Comparison of ENCODE assay signal across 21 cellular contexts in the genomic region with DNA sequence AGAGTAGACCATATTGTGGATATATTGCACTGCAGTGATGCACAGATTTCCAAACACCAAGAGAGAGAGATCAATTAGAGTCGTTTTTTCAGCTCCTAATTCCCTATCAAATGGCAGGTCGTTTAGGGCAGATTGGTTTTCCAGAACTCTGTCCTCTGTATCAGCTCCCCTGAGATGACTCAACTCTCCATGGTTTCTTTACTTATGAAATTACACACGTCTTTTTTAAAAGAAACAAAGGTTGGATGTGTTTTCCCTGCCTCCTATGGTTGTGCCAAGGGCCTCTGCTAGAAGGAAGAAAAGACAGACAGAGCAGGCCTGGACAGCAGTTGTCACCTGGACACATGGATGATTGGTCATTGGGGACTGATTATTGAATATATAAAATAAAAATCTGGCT.
DNase-seq lines count a peak whose midpoint lies in the region; ATAC-seq, FAIRE-seq and TF ChIP-seq lines count a peak whose summit lies in the region.
"Had no signal": no experiment of that assay in that cellular context is flagged by ENCODE, and none has a peak within 500 bp of the region (broad histone marks: within the 10 kb centered on the region; RNA-seq: fewer than 3 reads in every experiment).

No MANE protein-coding gene starts in this region.

- TF ChIP-seq RAD21 in A549 (conservative IDR thresholded peaks at IDR 0.05 in 1 of 2, IDR thresholded peaks at IDR 0.05 in 1 of 2) = no peak

- no peaks in the 10 kb centered on the region for H3K27me3 Mint-ChIP-seq in WTC11 (ENCODE audit: low read depth)
- H3K27me3 Mint-ChIP-seq: B cell had no signal

- H3K4me3 ChIP-seq in A549 (no peak overlapping the region), fibroblast of pulmonary artery (replicated peaks; ENCODE audit: low read depth, low read length) (no peak overlapping the region), kidney (ENCODE audit: low read length in 2 of 2) (no peak overlapping the region)

- H3K4me1 ChIP-seq in A549 = peaks cover 44% of the 10 kb centered on the region
- no peaks in the 10 kb centered on the region for H3K4me1 ChIP-seq in kidney (ENCODE audit: control insufficient read depth in 1 of 2, insufficient read depth in 1 of 2, low read depth in 1 of 2, low read length in 2 of 2)

- H3K4me3 Mint-ChIP-seq in WTC11 = no peak overlapping the region
- H3K4me3 Mint-ChIP-seq: B cell, CD14-positive monocyte had no signal

- WGBS in A549 (ENCODE audit: missing lambda C conversion rate) = 13% methylated on average over 3 of the region's 3 CpGs

- POLR2A ChIA-PET in A549 (lab: Yijun Ruan, JAX) (no interaction called here), WTC11 (lab: Charles Lee) (no interaction called here)

- peak in 1 of 2 experiments; percentile 28 for DNase-seq in A549 (ENCODE audit: low read depth in 1 of 2, low spot score in 1 of 2)
- peak; percentile 4 for DNase-seq in LHCN-M2 (ENCODE audit: low read depth)
- DNase-seq in amniotic epithelial cell (ENCODE audit: low read depth) = peak; percentile 7
- peak; percentile 16 for DNase-seq in fibroblast of pulmonary artery (ENCODE audit: low read depth)
- no peak for DNase-seq in WTC11 (ENCODE audit: low spot score)
- no peak for DNase-seq in kidney
- DNase-seq in ACHN = no peak
- DNase-seq: DMS79, H7, KG1, MV-4-11, NCI-H187, NCI-H446, NCI-H526 treated with DMSO at 0.1 percent for 48 hours had no signal

- peaks cover 4% of the 10 kb centered on the region; the same call in 1 of the 2 replicates for H3K9me3 Mint-ChIP-seq in WTC11

- no peak for TF ChIP-seq CTCF in A549 (IDR thresholded peaks at IDR 0.05)
- no peak for TF ChIP-seq CTCF in fibroblast of pulmonary artery (IDR thresholded peaks at IDR 0.05; ENCODE audit: low read length, missing control alignments)
- TF ChIP-seq CTCF in WTC11 (IDR thresholded peaks at IDR 0.05) = no peak
- TF ChIP-seq CTCF in kidney (IDR thresholded peaks at IDR 0.05; ENCODE audit: borderline replicate concordance, extremely low read depth, insufficient read depth) = no peak

- FAIRE-seq in A549 (lab: Jason Lieb, UNC) = no peak
- FAIRE-seq in kidney (lab: Jason Lieb, UNC) = no peak
- FAIRE-seq: D721Med had no signal

- CTCF ChIA-PET in A549 (lab: Yijun Ruan, JAX) = no interaction called here
- CTCF ChIA-PET in WTC11 (lab: Charles Lee) = no interaction called here

- no peaks in the 10 kb centered on the region for H3K36me3 Mint-ChIP-seq in WTC11
- H3K36me3 Mint-ChIP-seq: CD14-positive monocyte had no signal

- TF ChIP-seq EP300 in A549 (IDR thresholded peaks at IDR 0.05) = no peak

- no peak for TF ChIP-seq POLR2A in A549 (IDR thresholded peaks at IDR 0.05; ENCODE audit: low read length)

- H3K36me3 ChIP-seq in kidney (ENCODE audit: control insufficient read depth in 1 of 2, insufficient read depth in 2 of 2, low read length in 2 of 2) = no peaks in the 10 kb centered on the region

- ATAC-seq in A549 (peak in 1 of 2 experiments; percentile 25; a peak in 1 of 6 replicates), WTC11 (no peak), HG03520 (IDR thresholded peaks at IDR 0.05; ENCODE audit: unreplicated experiment) (no peak)
- ATAC-seq: Panc1, SK-N-SH treated with all-trans-retinoic acid at 6 μM for 48 hours had no signal

- H3K27ac Mint-ChIP-seq in WTC11 = no peak overlapping the region
- H3K27ac Mint-ChIP-seq: B cell had no signal

- peak overlapping the region; percentile 34 for H3K4me2 ChIP-seq in A549

- H3K9me3 ChIP-seq in A549 = no peaks in the 10 kb centered on the region
- H3K9me3 ChIP-seq in kidney (ENCODE audit: control insufficient read depth in 1 of 2, low read length in 2 of 2) = no peaks in the 10 kb centered on the region

- intact Hi-C loops in kidney (cut with DNase I) = no loop called here

- peaks cover 4% of the 10 kb centered on the region; the same call in 1 of the 2 replicates for H3K4me1 Mint-ChIP-seq in WTC11
- H3K4me1 Mint-ChIP-seq: B cell, CD14-positive monocyte had no signal

- no peak overlapping the region for H3K9ac ChIP-seq in kidney (ENCODE audit: low read length in 2 of 2)

- H3K27ac ChIP-seq in A549 = peak overlapping the region; percentile 61 to 83
- no peak overlapping the region for H3K27ac ChIP-seq in kidney (ENCODE audit: low read depth in 2 of 2, low read length in 2 of 2)
- H3K27ac ChIP-seq: HL-60 had no signal

- in situ Hi-C loops in ACHN (cut with HindIII; ENCODE audit: low pct_ligation_motif_present, low pct_unique_long_range_greater_than_20kb, low sequenced_read_pairs) = no loop called here

TF ChIP-seq in A549, 52 proteins besides CTCF, POLR2A, EP300 and RAD21:
- TF ChIP-seq FOSB (CRISPR knock-in tag; IDR thresholded peaks at IDR 0.05) (no peak), HDAC2 (IDR thresholded peaks at IDR 0.05) (no peak), EHMT2 (IDR thresholded peaks at IDR 0.05; ENCODE audit: low read depth) (no peak), ESRRA (IDR thresholded peaks at IDR 0.05; ENCODE audit: borderline replicate concordance, low read length) (no peak), ZFP36 (IDR thresholded peaks at IDR 0.05; ENCODE audit: borderline replicate concordance, partially characterized antibody) (no peak), POLR2AphosphoS2 (conservative IDR thresholded peaks at IDR 0.05; ENCODE audit: low read length) (no peak), ZC3H11A (IDR thresholded peaks at IDR 0.05) (no peak), TFCP2L1 (CRISPR knock-in tag; IDR thresholded peaks at IDR 0.05) (no peak), MAZ (IDR thresholded peaks at IDR 0.05; ENCODE audit: borderline replicate concordance, low read depth, low read length) (no peak), FOXS1 (CRISPR knock-in tag; IDR thresholded peaks at IDR 0.05) (no peak), RCOR1 (IDR thresholded peaks at IDR 0.05; ENCODE audit: low read depth, low read length) (no peak), NPAS2 (CRISPR knock-in tag; IDR thresholded peaks at IDR 0.05; ENCODE audit: borderline replicate concordance) (no peak), CBX8 (IDR thresholded peaks at IDR 0.05) (no peak)
- TF ChIP-seq, protein P1, sequence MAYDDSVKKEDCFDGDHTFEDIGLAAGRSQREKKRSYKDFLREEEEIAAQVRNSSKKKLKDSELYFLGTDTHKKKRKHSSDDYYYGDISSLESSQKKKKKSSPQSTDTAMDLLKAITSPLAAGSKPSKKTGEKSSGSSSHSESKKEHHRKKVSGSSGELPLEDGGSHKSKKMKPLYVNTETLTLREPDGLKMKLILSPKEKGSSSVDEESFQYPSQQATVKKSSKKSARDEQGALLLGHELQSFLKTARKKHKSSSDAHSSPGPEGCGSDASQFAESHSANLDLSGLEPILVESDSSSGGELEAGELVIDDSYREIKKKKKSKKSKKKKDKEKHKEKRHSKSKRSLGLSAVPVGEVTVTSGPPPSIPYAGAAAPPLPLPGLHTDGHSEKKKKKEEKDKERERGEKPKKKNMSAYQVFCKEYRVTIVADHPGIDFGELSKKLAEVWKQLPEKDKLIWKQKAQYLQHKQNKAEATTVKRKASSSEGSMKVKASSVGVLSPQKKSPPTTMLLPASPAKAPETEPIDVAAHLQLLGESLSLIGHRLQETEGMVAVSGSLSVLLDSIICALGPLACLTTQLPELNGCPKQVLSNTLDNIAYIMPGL (CRISPR knock-in tag; IDR thresholded peaks at IDR 0.05; ENCODE audit: borderline replicate concordance) = no peak

TF ChIP-seq in WTC11, 78 proteins besides CTCF, POLR2A, EP300 and RAD21 (continues in another document):
- TF ChIP-seq, protein P2, sequence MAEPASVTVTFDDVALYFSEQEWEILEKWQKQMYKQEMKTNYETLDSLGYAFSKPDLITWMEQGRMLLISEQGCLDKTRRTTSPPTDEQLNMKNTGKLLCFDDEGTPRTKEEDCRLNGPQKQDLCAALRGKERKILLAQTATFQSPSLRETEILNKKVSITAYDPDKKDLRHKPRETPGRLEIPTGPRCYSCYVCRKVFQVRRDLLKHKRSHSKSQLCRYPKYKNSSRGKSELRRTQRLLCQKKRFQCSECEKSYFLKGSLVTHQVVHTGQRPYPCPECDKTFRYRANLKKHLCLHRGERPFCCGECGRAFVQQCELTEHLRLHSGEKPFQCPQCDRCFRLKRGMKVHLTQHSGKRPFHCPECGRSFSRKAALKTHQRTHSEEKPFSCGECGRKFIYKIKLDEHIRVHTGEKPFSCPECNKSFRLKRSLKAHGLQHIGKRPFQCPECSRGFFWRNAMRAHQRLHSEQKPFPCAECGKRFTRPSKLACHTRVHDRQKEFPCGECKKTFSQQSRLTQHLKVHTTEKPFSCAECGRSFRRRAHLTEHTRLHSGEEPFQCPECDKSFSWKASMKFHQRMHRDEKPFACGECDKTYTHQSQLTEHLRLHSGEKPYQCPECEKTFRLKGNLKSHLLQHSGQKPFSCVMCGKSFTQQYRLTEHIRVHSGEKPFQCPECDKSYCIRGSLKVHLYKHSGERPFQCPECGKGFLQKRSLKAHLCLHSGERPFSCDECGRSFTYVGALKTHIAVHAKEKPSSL (CRISPR knock-in tag; conservative IDR thresholded peaks at IDR 0.05) = no peak
- TF ChIP-seq TEAD4 (CRISPR knock-in tag; IDR thresholded peaks at IDR 0.05) (no peak), FOXJ3 (CRISPR knock-in tag; IDR thresholded peaks at IDR 0.05; ENCODE audit: borderline replicate concordance) (no peak)
- TF ChIP-seq, protein P3, sequence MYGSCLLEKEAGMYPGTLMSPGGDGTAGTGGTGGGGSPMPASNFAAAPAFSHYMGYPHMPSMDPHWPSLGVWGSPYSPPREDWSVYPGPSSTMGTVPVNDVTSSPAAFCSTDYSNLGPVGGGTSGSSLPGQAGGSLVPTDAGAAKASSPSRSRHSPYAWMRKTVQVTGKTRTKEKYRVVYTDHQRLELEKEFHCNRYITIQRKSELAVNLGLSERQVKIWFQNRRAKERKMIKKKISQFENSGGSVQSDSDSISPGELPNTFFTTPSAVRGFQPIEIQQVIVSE (CRISPR knock-in tag; IDR thresholded peaks at IDR 0.05; ENCODE audit: borderline replicate concordance) = no peak
- TF ChIP-seq, protein P4, sequence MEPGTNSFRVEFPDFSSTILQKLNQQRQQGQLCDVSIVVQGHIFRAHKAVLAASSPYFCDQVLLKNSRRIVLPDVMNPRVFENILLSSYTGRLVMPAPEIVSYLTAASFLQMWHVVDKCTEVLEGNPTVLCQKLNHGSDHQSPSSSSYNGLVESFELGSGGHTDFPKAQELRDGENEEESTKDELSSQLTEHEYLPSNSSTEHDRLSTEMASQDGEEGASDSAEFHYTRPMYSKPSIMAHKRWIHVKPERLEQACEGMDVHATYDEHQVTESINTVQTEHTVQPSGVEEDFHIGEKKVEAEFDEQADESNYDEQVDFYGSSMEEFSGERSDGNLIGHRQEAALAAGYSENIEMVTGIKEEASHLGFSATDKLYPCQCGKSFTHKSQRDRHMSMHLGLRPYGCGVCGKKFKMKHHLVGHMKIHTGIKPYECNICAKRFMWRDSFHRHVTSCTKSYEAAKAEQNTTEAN (CRISPR knock-in tag; IDR thresholded peaks at IDR 0.05) = no peak

Comparison
In these comparisons a context has a peak if more than half of its experiments do, and no peak if none do; other contexts are left out.
1. DNase-seq: peak in LHCN-M2 (single experiment), amniotic epithelial cell (single experiment) and fibroblast of pulmonary artery (single experiment); none in WTC11 (single experiment), kidney (single experiment) and ACHN (single experiment).
2. H3K27ac ChIP-seq: peak in A549 (2 of 2); none in kidney (0 of 2).